Comparison of ENCODE assay signal across 16 cellular contexts in genomic region chr21:38474796-38475195, GRCh38. TPM values are rescaled to one million over a fixed set of nuclear protein-coding genes. Genes with fewer than 3 reads are reported as not detected.
"Had no signal": no experiment of that assay in that cellular context is flagged by ENCODE, and none has a peak within 500 bp of the region (broad histone marks: within the 10 kb centered on the region; RNA-seq: fewer than 3 reads in every experiment).

No MANE protein-coding gene starts in this region.

- H3K4me1 ChIP-seq: adrenal gland, prostate gland had no signal

- H3K9me3 ChIP-seq: adrenal gland, prostate gland, thoracic aorta had no signal

- H3K4me3 ChIP-seq: adrenal gland, prostate gland, thoracic aorta had no signal

- DNase-seq: activated CD4-positive, alpha-beta T cell treated with anti-CD3 and anti-CD28 coated beads, Interleukin-2, amount 50 U/mL, for 4 hours; activated CD8-positive, alpha-beta memory T cell treated with anti-CD3 and anti-CD28 coated beads for 24 hours; activated CD8-positive, alpha-beta memory T cell treated with anti-CD3 and anti-CD28 coated beads, Interleukin-2, amount 50 U/mL, for 4 hours; activated naive CD4-positive, alpha-beta T cell; activated T-cell treated with anti-CD3 and anti-CD28 coated beads, Interleukin-2, amount 50 U/mL, for 24 hours; effector memory CD8-positive, alpha-beta T cell; hypothalamus; left ventricle myocardium superior; small intestine; stimulated activated CD4-positive, alpha-beta T cell treated with anti-CD3 and anti-CD28 coated beads, Interleukin-2, amount 100 ng/mL, for 24 hours; T-helper 1 cell had no signal

- H3K36me3 ChIP-seq: adrenal gland, prostate gland, thoracic aorta had no signal

- H3K27ac ChIP-seq: prostate gland had no signal

- ATAC-seq: effector memory CD8-positive, alpha-beta T cell; natural killer cell treated with Interleukin-12 subunit alpha and Interleukin-12 subunit beta and Interleukin-15 and Interleukin-18, amount 100 ng/mL, for 72 hours; stimulated activated memory B cell treated with anti-CD40 and anti-IgM and Interleukin-4, amounts not matched to agents 10 μg/mL and 1 μg/mL and 100 μg/mL, for 72 hours had no signal

RNA-seq across cellular contexts. Expression of gene ERG, which starts 23.5 kb away (rescaled TPM):
- total RNA-seq: natural killer cell treated with Interleukin-12 subunit alpha and Interleukin-12 subunit beta and Interleukin-15 and Interleukin-18, amount 100 ng/mL, for 72 hours had no signal
